ENCODE assay signal across 8 cellular contexts in the genomic region with DNA sequence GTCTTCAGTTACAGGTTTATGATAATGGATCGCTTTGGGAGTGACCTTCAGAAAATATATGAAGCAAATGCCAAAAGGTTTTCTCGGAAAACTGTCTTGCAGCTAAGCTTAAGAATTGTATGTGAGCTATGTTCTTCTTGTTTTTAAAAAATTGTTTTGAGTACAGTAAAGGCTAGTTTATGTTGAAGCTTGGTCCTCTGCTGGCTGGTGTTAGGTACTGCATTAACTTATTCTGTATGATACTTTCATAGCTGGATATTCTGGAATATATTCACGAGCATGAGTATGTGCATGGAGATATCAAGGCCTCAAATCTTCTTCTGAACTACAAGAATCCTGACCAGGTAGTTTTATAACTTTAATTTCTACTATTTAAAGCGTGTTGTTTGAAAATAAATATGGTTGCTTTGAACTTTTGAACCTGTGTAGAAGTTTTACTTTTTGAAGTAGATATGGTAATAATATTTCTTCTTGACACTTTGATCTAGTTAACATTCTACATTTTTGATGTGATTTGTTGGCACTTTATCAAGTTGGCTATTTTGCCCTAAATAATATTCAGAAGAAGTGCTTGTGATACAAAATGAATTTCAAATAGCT. TPM values are rescaled to one million over a fixed set of nuclear protein-coding genes. Genes with fewer than 3 reads are reported as not detected.
DNase-seq lines count a peak whose midpoint lies in the region; ATAC-seq and TF ChIP-seq lines count a peak whose summit lies in the region.

No MANE protein-coding gene starts in this region.

- no peaks in the 10 kb centered on the region for H3K79me2 ChIP-seq in OCI-LY3 (ENCODE audit: low read length)
- H3K79me2 ChIP-seq in neural progenitor cell (ENCODE audit: low read depth): no peaks in the 10 kb centered on the region

- H3K9me3 ChIP-seq in OCI-LY3 (ENCODE audit: insufficient read depth, low read length): no peaks in the 10 kb centered on the region
- no peaks in the 10 kb centered on the region for H3K9me3 ChIP-seq in neural progenitor cell (ENCODE audit: low read depth)

- H3F3A ChIP-seq in neural progenitor cell (ENCODE audit: low read depth): peaks cover 5% of the 10 kb centered on the region

- TF ChIP-seq CTCF in AG04449 (IDR thresholded peaks at IDR 0.05; ENCODE audit: insufficient read depth, low read length, missing control alignments) (peak; percentile 51), OCI-LY3 (IDR thresholded peaks at IDR 0.05; ENCODE audit: low read depth, low read length) (peak; percentile 61), dorsolateral prefrontal cortex (IDR thresholded peaks at IDR 0.05 in 54 of 56, conservative IDR thresholded peaks at IDR 0.05 in 2 of 56; ENCODE audit: low read depth in 1 of 56, partially characterized antibody in 56 of 56) (peak; percentile 49 to 83 (median 69)), neural progenitor cell (IDR thresholded peaks at IDR 0.05) (peak; percentile 72)

- no peak overlapping the region for H3K9ac ChIP-seq in OCI-LY3 (ENCODE audit: low read length)
- no peak overlapping the region for H3K9ac ChIP-seq in neural progenitor cell

- H3K36me3 ChIP-seq in OCI-LY3 (replicated peaks; ENCODE audit: low read depth, low read length) (peaks cover 38% of the 10 kb centered on the region), neural progenitor cell (no peaks in the 10 kb centered on the region)

- H3K36me3 Mint-ChIP-seq in neural progenitor cell: peaks cover 16% of the 10 kb centered on the region

- H4K20me1 ChIP-seq in OCI-LY3 (ENCODE audit: insufficient read depth, low read length): no peaks in the 10 kb centered on the region
- no peaks in the 10 kb centered on the region for H4K20me1 ChIP-seq in neural progenitor cell (ENCODE audit: low read depth)

- POLR2A ChIA-PET in AG04449 (lab: Yijun Ruan, JAX): no interaction called here

- H3K27ac ChIP-seq in OCI-LY3 (ENCODE audit: low read length) (no peak overlapping the region), dorsolateral prefrontal cortex (no peak overlapping the region), neural progenitor cell (no peak overlapping the region)

- H3K27me3 ChIP-seq in OCI-LY3 (ENCODE audit: low read depth, low read length) (no peaks in the 10 kb centered on the region), dorsolateral prefrontal cortex (no peaks in the 10 kb centered on the region), neural progenitor cell (no peaks in the 10 kb centered on the region)

- no peaks in the 10 kb centered on the region for H3K9me3 Mint-ChIP-seq in neural progenitor cell

- ATAC-seq in HG03135 (IDR thresholded peaks at IDR 0.05; ENCODE audit: unreplicated experiment): peak; percentile 66

- H3K27ac Mint-ChIP-seq in neural progenitor cell: no peak overlapping the region

- H3K4me3 ChIP-seq in AG04449 (ENCODE audit: low read depth, low read length) (no peak overlapping the region), OCI-LY3 (ENCODE audit: low read length) (no peak overlapping the region), dorsolateral prefrontal cortex (no peak overlapping the region), neural progenitor cell (no peak overlapping the region)

- CTCF ChIA-PET in AG04449 (lab: Yijun Ruan, JAX): interaction anchor here (0.6 to 3.5 kb wide), 25 partner anchors 10 to 801 kb away, joined by 3 to 40 read pairs (median 5); partner anchors contain the start of gene VRK1

- no peak overlapping the region for H2AFZ ChIP-seq in OCI-LY3 (ENCODE audit: low read depth, low read length)
- no peak overlapping the region for H2AFZ ChIP-seq in neural progenitor cell (replicated peaks)

- DNase-seq in AG04449 (ENCODE audit: low read depth, low spot score): peak; percentile 5
- DNase-seq in GM04503 (ENCODE audit: low read depth): peak; percentile 15
- peak in 1 of 10 donors; percentile 11 for DNase-seq in dorsolateral prefrontal cortex
- peak; percentile 29 for DNase-seq in neural progenitor cell (ENCODE audit: low spot score)
- DNase-seq in HuH-7.5 (ENCODE audit: low spot score): no peak
- no peak for DNase-seq in effector CD8-positive, alpha-beta T cell (lab: John Stamatoyannopoulos, UW)

- no peaks in the 10 kb centered on the region for H3K4me1 Mint-ChIP-seq in neural progenitor cell

- intact Hi-C loops in dorsolateral prefrontal cortex (cut with DNase I): no loop called here

- H3K4me2 ChIP-seq in OCI-LY3 (ENCODE audit: low read length) (no peak overlapping the region), neural progenitor cell (no peak overlapping the region)

- H3K4me1 ChIP-seq in OCI-LY3 (ENCODE audit: low read length) (no peaks in the 10 kb centered on the region), neural progenitor cell (peaks cover 3% of the 10 kb centered on the region)

- H3K4me3 Mint-ChIP-seq in neural progenitor cell: no peak overlapping the region

- H3K27me3 Mint-ChIP-seq in neural progenitor cell (ENCODE audit: insufficient read depth, low read depth): no peaks in the 10 kb centered on the region

RNA-seq across cellular contexts. Expression of gene VRK1, which starts 55.7 kb away (rescaled TPM):
- 10 to 100 TPM; 12.5 to 31.3 (median 20.6) TPM for total RNA-seq in dorsolateral prefrontal cortex
- total RNA-seq in neural progenitor cell (ENCODE audit: low replicate concordance): 89.5 and 126 TPM in 2 replicates

Comparison
In these comparisons a context has a peak if more than half of its experiments do, and no peak if none do; other contexts are left out.
1. DNase-seq: peak in AG04449 (single experiment), GM04503 (single experiment) and neural progenitor cell (single experiment); none in HuH-7.5 (single experiment) and effector CD8-positive, alpha-beta T cell (single experiment).
2. Peak in every context shown above with its lines, with median percentiles within 50 percentile points of each other: CTCF ChIP-seq.